Comparison of ENCODE assay signal across 23 cellular contexts in the genomic region with DNA sequence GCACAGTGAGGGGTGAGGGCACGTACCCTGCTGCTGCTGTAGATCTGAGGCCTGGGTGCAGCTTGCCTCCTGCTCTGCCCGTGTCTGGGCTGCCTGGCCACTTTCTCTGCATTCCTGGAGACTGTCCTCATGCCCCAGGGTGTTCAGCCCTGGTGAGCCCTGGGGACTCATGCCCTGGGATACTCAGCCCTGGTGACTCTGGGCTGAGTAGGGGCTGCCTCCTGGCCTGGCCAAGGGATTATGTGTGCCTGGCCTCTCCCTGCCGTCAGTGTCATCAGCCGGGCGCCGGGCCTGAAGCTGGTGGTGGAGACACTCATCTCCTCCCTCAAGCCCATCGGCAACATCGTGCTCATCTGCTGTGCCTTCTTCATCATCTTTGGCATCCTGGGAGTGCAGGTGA.
DNase-seq lines count a peak whose midpoint lies in the region; FAIRE-seq and TF ChIP-seq lines count a peak whose summit lies in the region.
"Had no signal": no experiment of that assay in that cellular context is flagged by ENCODE, and none has a peak within 500 bp of the region (broad histone marks: within the 10 kb centered on the region; RNA-seq: fewer than 3 reads in every experiment).

No MANE protein-coding gene starts in this region.

- no peak overlapping the region for H3K9ac ChIP-seq in iPS-20b (ENCODE audit: low read depth, low read length)
- H3K9ac ChIP-seq: KMS-11 had no signal

- TF ChIP-seq POLR2A in GM12891 (IDR thresholded peaks at IDR 0.05; ENCODE audit: low read depth, low read length): no peak

- peaks cover 6% of the 10 kb centered on the region; the same call in 1 of the 2 replicates for H3K4me1 ChIP-seq in iPS-20b (ENCODE audit: insufficient read depth, low read length)

- H3K27me3 Mint-ChIP-seq in activated naive CD8-positive, alpha-beta T cell: no peaks in the 10 kb centered on the region
- peaks cover 14% of the 10 kb centered on the region for H3K27me3 Mint-ChIP-seq in activated naive CD8-positive, alpha-beta T cell treated with anti-CD3 and anti-CD28 coated beads for 36 hours
- H3K27me3 Mint-ChIP-seq in type B pancreatic cell: peaks cover 53% of the 10 kb centered on the region
- H3K27me3 Mint-ChIP-seq: T-helper 17 cell had no signal

- FAIRE-seq in GM12891 (lab: Jason Lieb, UNC): no peak

- peak overlapping the region; percentile 35 for H3K4me3 Mint-ChIP-seq in activated naive CD8-positive, alpha-beta T cell
- no peak overlapping the region for H3K4me3 Mint-ChIP-seq in activated naive CD8-positive, alpha-beta T cell treated with anti-CD3 and anti-CD28 coated beads for 36 hours
- H3K4me3 Mint-ChIP-seq in type B pancreatic cell: peak overlapping the region; percentile 17
- H3K4me3 Mint-ChIP-seq: activated CD4-positive, alpha-beta memory T cell treated with anti-CD3 and anti-CD28 coated beads, Interleukin-2, amount 10 ng/mL, durations not matched to agents 7 days and 5 days; activated naive CD4-positive, alpha-beta T cell treated with anti-CD3 and anti-CD28 coated beads for 36 hours had no signal

- no peaks in the 10 kb centered on the region for H3K9me3 ChIP-seq in iPS-20b (ENCODE audit: insufficient read depth, low read depth, low read length)
- H3K9me3 ChIP-seq: upper lobe of right lung had no signal

- no peaks in the 10 kb centered on the region for H3K36me3 Mint-ChIP-seq in activated naive CD8-positive, alpha-beta T cell
- peaks cover 1% of the 10 kb centered on the region for H3K36me3 Mint-ChIP-seq in activated naive CD8-positive, alpha-beta T cell treated with anti-CD3 and anti-CD28 coated beads for 36 hours
- no peaks in the 10 kb centered on the region for H3K36me3 Mint-ChIP-seq in type B pancreatic cell

- no peak for DNase-seq in activated naive CD8-positive, alpha-beta T cell treated with anti-CD3 and anti-CD28 coated beads for 36 hours
- DNase-seq in M059J (ENCODE audit: low read depth) (peak; percentile 32), type B pancreatic cell (ENCODE audit: extremely low spot score, unreplicated experiment) (no peak), NCI-H1105 treated with DMSO at 0.1 percent for 48 hours (lab: John Stamatoyannopoulos, UW) (no peak), NCI-H1048 (lab: John Stamatoyannopoulos, UW) (no peak), GM12891 (ENCODE audit: insufficient read length, low spot score) (no peak)
- DNase-seq: activated CD4-positive, alpha-beta memory T cell treated with anti-CD3 and anti-CD28 coated beads, Interleukin-2, amount 10 ng/mL, durations not matched to agents 7 days and 5 days; C1 segment of cervical spinal cord; cerebellar nuclear complex; esophagus squamous epithelium; NCI-H2107; NCI-H510A treated with DMSO at 0.1 percent for 48 hours; SIG-M5; stimulated activated naive CD4-positive, alpha-beta T cell treated with Interleukin-2 at 50 U/mL for 16 hours; upper lobe of right lung had no signal

- no peaks in the 10 kb centered on the region for H3K9me3 Mint-ChIP-seq in activated naive CD8-positive, alpha-beta T cell (ENCODE audit: low read depth)
- H3K9me3 Mint-ChIP-seq in activated naive CD8-positive, alpha-beta T cell treated with anti-CD3 and anti-CD28 coated beads for 36 hours: no peaks in the 10 kb centered on the region
- H3K9me3 Mint-ChIP-seq in type B pancreatic cell: no peaks in the 10 kb centered on the region
- H3K9me3 Mint-ChIP-seq: activated CD4-positive, alpha-beta memory T cell treated with anti-CD3 and anti-CD28 coated beads, Interleukin-2, amount 10 ng/mL, durations not matched to agents 7 days and 5 days; activated naive CD4-positive, alpha-beta T cell treated with anti-CD3 and anti-CD28 coated beads for 36 hours had no signal

- TF ChIP-seq CTCF in type B pancreatic cell (conservative IDR thresholded peaks at IDR 0.05): no peak

- H3K27ac Mint-ChIP-seq in activated naive CD8-positive, alpha-beta T cell: no peak overlapping the region
- H3K27ac Mint-ChIP-seq in activated naive CD8-positive, alpha-beta T cell treated with anti-CD3 and anti-CD28 coated beads for 36 hours: no peak overlapping the region
- H3K27ac Mint-ChIP-seq in type B pancreatic cell: no peak overlapping the region
- H3K27ac Mint-ChIP-seq: activated CD4-positive, alpha-beta memory T cell treated with anti-CD3 and anti-CD28 coated beads, Interleukin-2, amount 10 ng/mL, durations not matched to agents 7 days and 5 days; activated naive CD4-positive, alpha-beta T cell treated with anti-CD3 and anti-CD28 coated beads for 36 hours; T-helper 17 cell had no signal

- H3K36me3 ChIP-seq in iPS-20b (ENCODE audit: insufficient read depth, low read depth, low read length): no peaks in the 10 kb centered on the region
- H3K36me3 ChIP-seq: esophagus squamous epithelium, upper lobe of right lung had no signal

- peaks cover 49% of the 10 kb centered on the region for H3K27me3 ChIP-seq in iPS-20b (ENCODE audit: insufficient read depth, low read length)

- H3K27ac ChIP-seq in iPS-20b (ENCODE audit: low read length): no peak overlapping the region
- H3K27ac ChIP-seq: esophagus squamous epithelium, HL-60, KMS-11, upper lobe of right lung, VCaP had no signal

- peaks cover 23% of the 10 kb centered on the region for H3K4me1 Mint-ChIP-seq in activated naive CD8-positive, alpha-beta T cell (ENCODE audit: low read depth)
- peaks cover 4% of the 10 kb centered on the region for H3K4me1 Mint-ChIP-seq in activated naive CD8-positive, alpha-beta T cell treated with anti-CD3 and anti-CD28 coated beads for 36 hours
- H3K4me1 Mint-ChIP-seq in type B pancreatic cell (ENCODE audit: unreplicated experiment): no peaks in the 10 kb centered on the region

- H3K4me3 ChIP-seq in iPS-20b (ENCODE audit: low read length): peak overlapping the region; percentile 66; the same call in 1 of the 2 replicates
- H3K4me3 ChIP-seq: lung, upper lobe of right lung had no signal

TF ChIP-seq in GM12891, 5 proteins besides CTCF, POLR2A, EP300 and RAD21:
- TF ChIP-seq POLR2AphosphoS5 (IDR thresholded peaks at IDR 0.05; ENCODE audit: low read depth, low read length) (no peak), TAF1 (IDR thresholded peaks at IDR 0.05; ENCODE audit: low read depth, low read length) (no peak), PAX5 (IDR thresholded peaks at IDR 0.05; ENCODE audit: insufficient read depth, low read length, severe bottlenecking) (no peak), SPI1 (IDR thresholded peaks at IDR 0.05; ENCODE audit: low read depth, low read length) (no peak), POU2F2 (IDR thresholded peaks at IDR 0.05; ENCODE audit: low read depth, low read length) (no peak)
